17 cellular contexts compared by ENCODE assay signal in genomic region chr4:161949941-161950725, GRCh38.
DNase-seq lines count a peak whose midpoint lies in the region; ATAC-seq, FAIRE-seq and TF ChIP-seq lines count a peak whose summit lies in the region.
"Had no signal": no experiment of that assay in that cellular context is flagged by ENCODE, and none has a peak within 500 bp of the region (broad histone marks: within the 10 kb centered on the region; RNA-seq: fewer than 3 reads in every experiment).

No MANE protein-coding gene starts in this region.

- H2BK120ac ChIP-seq in H1 (replicated peaks; ENCODE audit: low read depth, low read length) (no peak overlapping the region), mesenchymal stem cell (ENCODE audit: low read depth, low read length) (no peak overlapping the region)

- TF ChIP-seq POLR2A in H1 (IDR thresholded peaks at IDR 0.05; ENCODE audit: control extremely low read depth in 1 of 2, low read depth in 2 of 2, low read length in 2 of 2), result no peak
- TF ChIP-seq POLR2A in body of pancreas (IDR thresholded peaks at IDR 0.05), result no peak

- H3K4me1 Mint-ChIP-seq in activated T-cell treated with anti-CD3 and anti-CD28 coated beads, Interleukin-2, amount 50 U/mL, for 4 hours (ENCODE audit: low read depth), result no peaks in the 10 kb centered on the region
- H3K4me1 Mint-ChIP-seq: activated CD4-positive, alpha-beta T cell treated with anti-CD3 and anti-CD28 coated beads for 36 hours; IgD-negative memory B cell had no signal

- H3K4me3 ChIP-seq in H1 (ENCODE audit: extremely low read depth in 1 of 4, insufficient read depth in 2 of 4, low read depth in 3 of 4, low read length in 4 of 4) (no peak overlapping the region), mesenchymal stem cell (ENCODE audit: insufficient read depth in 1 of 2, low read depth in 1 of 2, low read length in 2 of 2) (no peak overlapping the region), body of pancreas (no peak overlapping the region)
- H3K4me3 ChIP-seq: vagina had no signal

- no peak overlapping the region for H2BK5ac ChIP-seq in H1 (ENCODE audit: low read depth, low read length)
- H2BK5ac ChIP-seq in mesenchymal stem cell (ENCODE audit: low read depth, low read length, poor library complexity, severe bottlenecking), result no peak overlapping the region

- H3K23ac ChIP-seq in H1 (ENCODE audit: insufficient read length) (no peak overlapping the region), mesenchymal stem cell (ENCODE audit: low read length in 2 of 2) (no peak overlapping the region)

- H3K18ac ChIP-seq in H1 (ENCODE audit: extremely low read depth, low read length) (no peak overlapping the region), mesenchymal stem cell (ENCODE audit: low read depth in 1 of 2, low read length in 2 of 2) (no peak overlapping the region)

- H4K91ac ChIP-seq in H1 (replicated peaks; ENCODE audit: insufficient read length, low read length), result no peak overlapping the region
- no peak overlapping the region for H4K91ac ChIP-seq in mesenchymal stem cell (ENCODE audit: low read length)

- no peak for TF ChIP-seq RAD21 in H1 (IDR thresholded peaks at IDR 0.05 in 1 of 2, conservative IDR thresholded peaks at IDR 0.05 in 1 of 2; ENCODE audit: low read depth in 2 of 2, low read length in 2 of 2)

- no peak overlapping the region for H3K4me2 ChIP-seq in H1 (ENCODE audit: insufficient read depth in 1 of 2, low read depth in 2 of 2, low read length in 2 of 2)
- no peak overlapping the region for H3K4me2 ChIP-seq in mesenchymal stem cell (ENCODE audit: low read length, poor library complexity, severe bottlenecking)

- no peaks in the 10 kb centered on the region for H3K36me3 ChIP-seq in H1 (ENCODE audit: control insufficient read depth in 2 of 4, insufficient read depth in 4 of 4, low read length in 3 of 4)
- no peaks in the 10 kb centered on the region for H3K36me3 ChIP-seq in mesenchymal stem cell (ENCODE audit: control insufficient read depth in 1 of 2, insufficient read depth in 2 of 2, low read depth in 1 of 2, low read length in 2 of 2)
- no peaks in the 10 kb centered on the region for H3K36me3 ChIP-seq in body of pancreas (replicated peaks in 1 of 2; ENCODE audit: insufficient read depth in 1 of 2, low read depth in 2 of 2)
- H3K36me3 ChIP-seq: vagina had no signal

- H2BK12ac ChIP-seq in H1 (ENCODE audit: low read depth, low read length) (no peak overlapping the region), mesenchymal stem cell (ENCODE audit: low read length in 2 of 2) (peak overlapping the region in 1 of 2 experiments; percentile 55)

- H3K79me1 ChIP-seq in H1 (ENCODE audit: low read depth, low read length) (no peaks in the 10 kb centered on the region), mesenchymal stem cell (replicated peaks; ENCODE audit: low read length, poor library complexity, severe bottlenecking) (no peaks in the 10 kb centered on the region)

- no peak overlapping the region for H2BK15ac ChIP-seq in H1 (ENCODE audit: low read length)
- no peak overlapping the region for H2BK15ac ChIP-seq in mesenchymal stem cell (ENCODE audit: low read depth, poor library complexity, severe bottlenecking)

- intact Hi-C loops in body of pancreas (cut with DNase I), result no loop called here

- H3K9ac ChIP-seq in H1 (replicated peaks in 1 of 4; ENCODE audit: extremely low read depth in 1 of 4, low read depth in 3 of 4, low read length in 3 of 4) (no peak overlapping the region), mesenchymal stem cell (ENCODE audit: low read length) (no peak overlapping the region)

- no peak overlapping the region for H4K5ac ChIP-seq in H1 (ENCODE audit: insufficient read length, low read depth, low read length)

- no peak overlapping the region for H3K4me3 Mint-ChIP-seq in activated T-cell treated with anti-CD3 and anti-CD28 coated beads, Interleukin-2, amount 50 U/mL, for 4 hours
- H3K4me3 Mint-ChIP-seq: activated CD4-positive, alpha-beta T cell treated with anti-CD3 and anti-CD28 coated beads for 36 hours; IgD-negative memory B cell had no signal

- H4K8ac ChIP-seq in H1 (ENCODE audit: extremely low read depth, insufficient read depth, low read length) (no peak overlapping the region), mesenchymal stem cell (ENCODE audit: low read length) (no peak overlapping the region)

- no peak overlapping the region for H2BK20ac ChIP-seq in H1 (ENCODE audit: low read length)

- H3K14ac ChIP-seq in H1 (ENCODE audit: insufficient read length), result no peak overlapping the region
- no peak overlapping the region for H3K14ac ChIP-seq in mesenchymal stem cell (ENCODE audit: low read length in 2 of 2)

- ATAC-seq in body of pancreas (no peak), HG02642 (IDR thresholded peaks at IDR 0.05; ENCODE audit: poor library complexity, unreplicated experiment) (no peak)
- ATAC-seq in activated T-cell treated with anti-CD3 and anti-CD28 coated beads, Interleukin-2, amount 50 U/mL, for 4 hours, result no peak
- ATAC-seq: activated CD4-positive, alpha-beta T cell treated with anti-CD3 and anti-CD28 coated beads for 36 hours; left lobe of liver had no signal

- no peak overlapping the region for H3K4ac ChIP-seq in H1 (replicated peaks; ENCODE audit: insufficient read length, low read depth, low read length)
- H3K4ac ChIP-seq in mesenchymal stem cell (ENCODE audit: low read depth in 1 of 2, low read length in 2 of 2), result no peak overlapping the region

- no peak for TF ChIP-seq EP300 in H1 (IDR thresholded peaks at IDR 0.05; ENCODE audit: borderline replicate concordance in 1 of 2, low read depth in 2 of 2, low read length in 2 of 2)

- no peak for FAIRE-seq in H1 (lab: Jason Lieb, UNC)

- peak; percentile 18 for DNase-seq in EL
- peak; percentile 1 for DNase-seq in RWPE1 (ENCODE audit: low spot score)
- no peak for DNase-seq in H1 (ENCODE audit: low read depth in 1 of 2, low spot score in 2 of 2)
- peak; percentile 21 for DNase-seq in mesenchymal stem cell
- DNase-seq in body of pancreas, result no peak
- no peak for DNase-seq in activated T-cell treated with anti-CD3 and anti-CD28 coated beads, Interleukin-2, amount 50 U/mL, for 4 hours
- no peak for DNase-seq in ecto neural progenitor cell (ENCODE audit: low spot score)
- DNase-seq: activated CD4-positive, alpha-beta T cell treated with anti-CD3 and anti-CD28 coated beads for 36 hours; activated naive CD4-positive, alpha-beta T cell; NCI-H2029; SHP77 treated with DMSO at 0.1 percent for 48 hours; stimulated activated CD4-positive, alpha-beta T cell treated with anti-CD3 and anti-CD28 coated beads, Interleukin-2, amount 100 ng/mL, for 48 hours; T-helper 2 cell had no signal

- no peaks in the 10 kb centered on the region for H3K4me1 ChIP-seq in H1 (replicated peaks in 1 of 4; ENCODE audit: control insufficient read depth in 3 of 4, insufficient read depth in 4 of 4, low read length in 3 of 4)
- H3K4me1 ChIP-seq in mesenchymal stem cell (ENCODE audit: control insufficient read depth, insufficient read depth, low read depth, low read length), result no peaks in the 10 kb centered on the region
- no peaks in the 10 kb centered on the region for H3K4me1 ChIP-seq in body of pancreas
- H3K4me1 ChIP-seq: vagina had no signal

- H2AFZ ChIP-seq in H1 (ENCODE audit: low read length), result peak overlapping the region; percentile 58; the same call in 1 of the 2 replicates
- no peak overlapping the region for H2AFZ ChIP-seq in mesenchymal stem cell (ENCODE audit: low read depth, low read length)

- CTCF ChIA-PET in RWPE1 (lab: Yijun Ruan, JAX) (no interaction called here), H1 (lab: Charles Lee; ENCODE audit: partially characterized antibody) (no interaction called here)

- H3K27me3 Mint-ChIP-seq in activated T-cell treated with anti-CD3 and anti-CD28 coated beads, Interleukin-2, amount 50 U/mL, for 4 hours (ENCODE audit: low read depth), result no peaks in the 10 kb centered on the region
- H3K27me3 Mint-ChIP-seq: activated CD4-positive, alpha-beta T cell treated with anti-CD3 and anti-CD28 coated beads for 36 hours; IgD-negative memory B cell had no signal

- WGBS in H1 (ENCODE audit: extremely low coverage in 1 of 2, insufficient coverage in 1 of 2, insufficient read length in 1 of 2, insufficient replicate concordance in 2 of 2, low coverage in 1 of 2, low lambda C conversion rate in 2 of 2, missing lambda C conversion rate in 1 of 2), 2 experiments, result 87% methylated on average over 4 of the region's 4 CpGs; no CpG with 5 or more reads in 1 of the 2 experiments
- 88% methylated on average over 4 of the region's 4 CpGs for WGBS in mesenchymal stem cell
- WGBS in body of pancreas, 2 donors, result 69 to 75% methylated on average over 4 of the region's 4 CpGs

- H3K27ac ChIP-seq in RWPE1, result no peak overlapping the region
- H3K27ac ChIP-seq in H1 (ENCODE audit: low read depth, low read length), result no peak overlapping the region
- peak overlapping the region; percentile 31 for H3K27ac ChIP-seq in mesenchymal stem cell (ENCODE audit: low read length, poor library complexity, severe bottlenecking)
- H3K27ac ChIP-seq in body of pancreas, result no peak overlapping the region
- H3K27ac ChIP-seq: vagina had no signal

- H2AK5ac ChIP-seq in H1 (ENCODE audit: low read depth, low read length) (no peak overlapping the region), mesenchymal stem cell (ENCODE audit: low read length, severe bottlenecking) (no peak overlapping the region)

- POLR2A ChIA-PET in RWPE1 (lab: Yijun Ruan, JAX; ENCODE audit: low non-redundant PET) (no interaction called here), H1 (lab: Charles Lee; ENCODE audit: partially characterized antibody) (no interaction called here)

- peaks cover 17% of the 10 kb centered on the region for H3K9me3 Mint-ChIP-seq in activated T-cell treated with anti-CD3 and anti-CD28 coated beads, Interleukin-2, amount 50 U/mL, for 4 hours

- H3K9me3 ChIP-seq in H1 (ENCODE audit: insufficient read depth in 2 of 2, low read depth in 1 of 2, low read length in 1 of 2) (no peaks in the 10 kb centered on the region), mesenchymal stem cell (ENCODE audit: control insufficient read depth, low read length) (no peaks in the 10 kb centered on the region), body of pancreas (no peaks in the 10 kb centered on the region)
- H3K9me3 ChIP-seq: vagina had no signal

- H3K23me2 ChIP-seq in H1 (ENCODE audit: low read depth, low read length), result no peaks in the 10 kb centered on the region; the same call in 1 of the 2 replicates

- H3K36me3 Mint-ChIP-seq in activated T-cell treated with anti-CD3 and anti-CD28 coated beads, Interleukin-2, amount 50 U/mL, for 4 hours (ENCODE audit: insufficient read depth), result no peaks in the 10 kb centered on the region
- H3K36me3 Mint-ChIP-seq: IgD-negative memory B cell had no signal

- no peaks in the 10 kb centered on the region for H4K20me1 ChIP-seq in H1 (replicated peaks in 1 of 2; ENCODE audit: control insufficient read depth in 1 of 2, insufficient read depth in 2 of 2, low read length in 2 of 2)

- no peaks in the 10 kb centered on the region for H3K79me2 ChIP-seq in H1 (ENCODE audit: control insufficient read depth in 1 of 2, insufficient read depth in 2 of 2, low read length in 2 of 2)

- no peak overlapping the region for H3K56ac ChIP-seq in H1 (replicated peaks; ENCODE audit: insufficient read length, low read depth, low read length)

- TF ChIP-seq CTCF in RWPE1 (conservative IDR thresholded peaks at IDR 0.05; ENCODE audit: low read depth) (no peak), H1 (IDR thresholded peaks at IDR 0.05; ENCODE audit: control extremely low read depth in 1 of 3, insufficient read depth in 1 of 3, low read depth in 1 of 3, low read length in 3 of 3) (no peak), body of pancreas (IDR thresholded peaks at IDR 0.05) (no peak)

- H3K27me3 ChIP-seq in H1 (replicated peaks in 1 of 4; ENCODE audit: control insufficient read depth in 3 of 4, extremely low read depth in 1 of 4, insufficient read depth in 3 of 4, low read length in 3 of 4) (no peaks in the 10 kb centered on the region), mesenchymal stem cell (ENCODE audit: control insufficient read depth in 1 of 2, insufficient read depth in 1 of 2, low read length in 2 of 2) (no peaks in the 10 kb centered on the region), body of pancreas (no peaks in the 10 kb centered on the region)
- H3K27me3 ChIP-seq: vagina had no signal

Comparison
In these comparisons a context has a peak if more than half of its experiments do, and no peak if none do; other contexts are left out.
1. DNase-seq: peak in EL (single experiment), RWPE1 (single experiment) and mesenchymal stem cell (single experiment); none in H1 (0 of 2), body of pancreas (0 of 4), activated T-cell treated with anti-CD3 and anti-CD28 coated beads, Interleukin-2, amount 50 U/mL, for 4 hours (single experiment) and ecto neural progenitor cell (single experiment).